Comparison of ENCODE assay signal across 26 cellular contexts in the genomic region with DNA sequence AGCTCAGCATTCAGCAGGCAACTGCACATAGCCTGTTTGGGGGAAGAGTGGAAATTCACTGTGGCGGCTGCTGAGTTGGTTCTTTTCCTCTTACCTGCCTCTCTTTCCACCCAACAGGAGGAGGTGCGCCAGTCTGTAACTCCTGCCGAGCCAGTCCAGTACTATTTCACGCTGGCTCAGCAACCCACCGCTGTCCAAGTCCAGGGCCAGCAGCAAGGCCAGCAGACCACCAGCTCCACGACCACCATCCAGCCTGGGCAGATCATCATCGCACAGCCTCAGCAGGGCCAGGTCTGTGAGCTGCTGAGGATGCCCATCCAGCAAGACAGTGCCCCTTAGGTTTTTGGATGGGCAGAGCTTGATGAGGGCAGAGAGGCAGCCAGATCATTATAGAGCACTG. TPM values are rescaled to one million over a fixed set of nuclear protein-coding genes. Genes with fewer than 3 reads are reported as not detected.
DNase-seq lines count a peak whose midpoint lies in the region; ATAC-seq, FAIRE-seq and TF ChIP-seq lines count a peak whose summit lies in the region.
"Had no signal": no experiment of that assay in that cellular context is flagged by ENCODE, and none has a peak within 500 bp of the region (broad histone marks: within the 10 kb centered on the region; RNA-seq: fewer than 3 reads in every experiment).

No MANE protein-coding gene starts in this region.

- no peak overlapping the region for H3K27ac Mint-ChIP-seq in activated CD4-positive, alpha-beta T cell treated with anti-CD3 and anti-CD28 coated beads for 36 hours

- H3K27ac ChIP-seq in cardiac muscle cell (peak overlapping the region; percentile 49), right cardiac atrium (ENCODE audit: low read length) (no peak overlapping the region), HepG2 (ENCODE audit: extremely low read length, insufficient read depth, low read length) (peak overlapping the region; percentile 89), parathyroid adenoma (no peak overlapping the region), transverse colon (peak overlapping the region; percentile 3 to 56 (median 36))
- H3K27ac ChIP-seq: HL-60 had no signal

- peaks cover 2% of the 10 kb centered on the region for H3K79me2 ChIP-seq in HepG2 (ENCODE audit: insufficient read depth, low read length)
- peaks cover 3% of the 10 kb centered on the region for H3K79me2 ChIP-seq in parathyroid adenoma

- no peak overlapping the region for H2AFZ ChIP-seq in HepG2 (ENCODE audit: low read length)
- H2AFZ ChIP-seq in parathyroid adenoma: no peak overlapping the region

- TF ChIP-seq POLR2A in HepG2 (IDR thresholded peaks at IDR 0.05; ENCODE audit: insufficient read depth in 1 of 2, low read depth in 2 of 2, low read length in 2 of 2) (no peak), transverse colon (IDR thresholded peaks at IDR 0.05) (no peak)

- DNase-seq in cardiac muscle cell (ENCODE audit: low read depth in 1 of 2, low spot score in 1 of 2) (no peak), right cardiac atrium (no peak), HepG2 (ENCODE audit: low spot score) (no peak), transverse colon (no peak), SIG-M5 (lab: John Stamatoyannopoulos, UW) (no peak), AG08395 (ENCODE audit: low spot score) (no peak)
- DNase-seq in activated CD4-positive, alpha-beta T cell treated with anti-CD3 and anti-CD28 coated beads for 36 hours: no peak
- DNase-seq: 8988T, ACHN, Calu3, DMS79 treated with DMSO at 0.1 percent for 48 hours, GF-D8, GOT3, HCEC 1CT, MV-4-11, NCI-H1105, NCI-H1436 treated with DMSO at 0.1 percent for 48 hours, NCI-H187 treated with DMSO at 0.1 percent for 48 hours, NCI-H446, NCI-H524 treated with DMSO at 0.1 percent for 48 hours, NCI-H774 had no signal

- TF ChIP-seq RAD21 in HepG2 (CRISPR knock-in tag; IDR thresholded peaks at IDR 0.05): no peak

- TF ChIP-seq CTCF in cardiac muscle cell (IDR thresholded peaks at IDR 0.05; ENCODE audit: low read depth, low read length) (no peak), HepG2 (CRISPR knock-in tag; IDR thresholded peaks at IDR 0.05) (no peak), parathyroid adenoma (IDR thresholded peaks at IDR 0.05) (no peak), transverse colon (IDR thresholded peaks at IDR 0.05) (no peak)

- no peaks in the 10 kb centered on the region for H3K27me3 ChIP-seq in cardiac muscle cell
- no peaks in the 10 kb centered on the region for H3K27me3 ChIP-seq in right cardiac atrium (ENCODE audit: control insufficient read depth, insufficient read depth)
- no peaks in the 10 kb centered on the region for H3K27me3 ChIP-seq in HepG2 (ENCODE audit: control insufficient read depth in 1 of 2, insufficient read depth in 2 of 2, low read length in 2 of 2)
- no peaks in the 10 kb centered on the region for H3K27me3 ChIP-seq in parathyroid adenoma (ENCODE audit: control insufficient read depth, insufficient read depth, low read length)
- no peaks in the 10 kb centered on the region for H3K27me3 ChIP-seq in transverse colon

- POLR2A ChIA-PET in HepG2 (lab: Yijun Ruan, JAX): interaction anchor here (1.0 to 4.6 kb wide), 9 partner anchors 8 to 67 kb away, joined by 3 to 91 read pairs (median 9); a partner anchor contains a TSS
- POLR2A ChIA-PET in activated CD4-positive, alpha-beta T cell treated with anti-CD3 and anti-CD28 coated beads for 36 hours (lab: Charles Lee): interaction anchor here (1.1 kb wide), 1 partner anchor 20 kb away, joined by 3 read pairs; no protein-coding TSS in a partner anchor

- 93% methylated on average over 7 of the region's 7 CpGs for WGBS in right cardiac atrium
- 92% methylated on average over 6 of the region's 7 CpGs for whole genome bisulfite sequencing in HepG2 (ENCODE audit: low lambda C conversion rate)
- WGBS in transverse colon (ENCODE audit: low coverage in 1 of 2), 2 donors: 96 to 100% methylated on average over 1 to 7 of the region's 7 CpGs

- no peak overlapping the region for H3K4me3 Mint-ChIP-seq in activated CD4-positive, alpha-beta T cell treated with anti-CD3 and anti-CD28 coated beads for 36 hours

- no peaks in the 10 kb centered on the region for H3K9me3 Mint-ChIP-seq in activated CD4-positive, alpha-beta T cell treated with anti-CD3 and anti-CD28 coated beads for 36 hours (ENCODE audit: low read depth)

- TF ChIP-seq EP300 in HepG2 (IDR thresholded peaks at IDR 0.05; ENCODE audit: low read depth in 2 of 2, low read length in 2 of 2): no peak
- TF ChIP-seq EP300 in HepG2 (CRISPR knock-in tag; IDR thresholded peaks at IDR 0.05; ENCODE audit: borderline replicate concordance): no peak
- TF ChIP-seq EP300 in transverse colon (IDR thresholded peaks at IDR 0.05; ENCODE audit: low read depth): no peak

- H3K36me3 Mint-ChIP-seq in activated CD4-positive, alpha-beta T cell treated with anti-CD3 and anti-CD28 coated beads for 36 hours (ENCODE audit: low read depth): peaks cover 47% of the 10 kb centered on the region

- TSS peak; percentile 96 for BruUV-seq in HepG2 (replicated peaks; lab: Mats Ljungman, UMichigan)

- H3K4me3 ChIP-seq in cardiac muscle cell (no peak overlapping the region), right cardiac atrium (ENCODE audit: low read length) (no peak overlapping the region), HepG2 (replicated peaks in 1 of 3; ENCODE audit: insufficient read depth in 1 of 3, low read depth in 2 of 3, low read length in 3 of 3) (peak overlapping the region in 1 of 3 experiments; percentile 1; a peak in 1 of 6 replicates), parathyroid adenoma (ENCODE audit: low read depth, low read length) (no peak overlapping the region), transverse colon (no peak overlapping the region)
- H3K4me3 ChIP-seq: K562 had no signal

- H3K4me1 ChIP-seq in cardiac muscle cell (ENCODE audit: low read depth) (no peaks in the 10 kb centered on the region), right cardiac atrium (ENCODE audit: control insufficient read depth, insufficient read depth, low read length) (peaks cover 3% of the 10 kb centered on the region), HepG2 (ENCODE audit: insufficient read depth, low read length) (peaks cover 54% of the 10 kb centered on the region), parathyroid adenoma (peaks cover 3% of the 10 kb centered on the region), transverse colon (no peaks in the 10 kb centered on the region)

- H3K27me3 Mint-ChIP-seq in activated CD4-positive, alpha-beta T cell treated with anti-CD3 and anti-CD28 coated beads for 36 hours: no peaks in the 10 kb centered on the region

- no peaks in the 10 kb centered on the region for H4K20me1 ChIP-seq in HepG2 (ENCODE audit: insufficient read depth, low read length)

- peaks cover 17% of the 10 kb centered on the region for H3K4me1 Mint-ChIP-seq in activated CD4-positive, alpha-beta T cell treated with anti-CD3 and anti-CD28 coated beads for 36 hours

- H3K36me3 ChIP-seq in cardiac muscle cell (peaks cover 88% of the 10 kb centered on the region), HepG2 (replicated peaks in 1 of 2; ENCODE audit: control insufficient read depth in 1 of 2, insufficient read depth in 2 of 2, low read length in 2 of 2) (peaks cover 24 to 74% of the 10 kb centered on the region in 2 experiments), parathyroid adenoma (ENCODE audit: control insufficient read depth, insufficient read depth, low read length) (no peaks in the 10 kb centered on the region), transverse colon (peaks cover 0 to 44% (median 20%) of the 10 kb centered on the region in 4 donors)

- in situ Hi-C loops in HepG2 (cut with HindIII; ENCODE audit: extremely low pct_ligation_motif_present, low pct_unique_long_range_greater_than_20kb): no loop called here
- in situ Hi-C loops in transverse colon (cut with MboI; ENCODE audit: low pct_ligation_motif_present in 1 of 4, low pct_unique_long_range_greater_than_20kb in 1 of 4, low sequenced_read_pairs in 3 of 4): no loop called here

- H3K9me3 ChIP-seq in cardiac muscle cell (ENCODE audit: low read depth): no peaks in the 10 kb centered on the region
- no peaks in the 10 kb centered on the region for H3K9me3 ChIP-seq in right cardiac atrium (ENCODE audit: control insufficient read depth, low read length)
- H3K9me3 ChIP-seq in HepG2 (ENCODE audit: low read length): no peaks in the 10 kb centered on the region
- no peaks in the 10 kb centered on the region for H3K9me3 ChIP-seq in parathyroid adenoma (ENCODE audit: control insufficient read depth, low read length)
- H3K9me3 ChIP-seq in transverse colon: no peaks in the 10 kb centered on the region

- H3K4me2 ChIP-seq in HepG2 (ENCODE audit: low read depth, low read length) (peak overlapping the region; percentile 64), parathyroid adenoma (ENCODE audit: low read length) (peak overlapping the region; percentile 38)

- intact Hi-C loops in right cardiac atrium (cut with DNase I) (no loop called here), HepG2 (cut with micrococcal nuclease; ENCODE audit: unreplicated experiment) (loop anchor here (5.0 kb wide), 1 partner anchor 66 kb away; a partner anchor contains a TSS), transverse colon (cut with DNase I; ENCODE audit: low total_unique reads) (no loop called here)
- intact Hi-C loops in activated CD4-positive, alpha-beta T cell treated with anti-CD3 and anti-CD28 coated beads for 36 hours (cut with DNase I, micrococcal nuclease): no loop called here

- FAIRE-seq in HepG2 (lab: Jason Lieb, UNC): no peak
- FAIRE-seq: K562, RCC 7860 had no signal

- ATAC-seq in right cardiac atrium (no peak), HepG2 (peak; percentile 40)
- ATAC-seq in activated CD4-positive, alpha-beta T cell treated with anti-CD3 and anti-CD28 coated beads for 36 hours: no peak
- ATAC-seq: K562 had no signal

- peak overlapping the region; percentile 57 for H3K9ac ChIP-seq in HepG2 (ENCODE audit: insufficient read depth, low read depth, low read length)
- no peak overlapping the region for H3K9ac ChIP-seq in parathyroid adenoma

- CTCF ChIA-PET in HepG2 (lab: Yijun Ruan, JAX; ENCODE audit: low intra/inter-chr PET ratio, low total read pairs): no interaction called here
- CTCF ChIA-PET in activated CD4-positive, alpha-beta T cell treated with anti-CD3 and anti-CD28 coated beads for 36 hours (lab: Charles Lee): interaction anchor here (1.5 to 6.3 kb wide), 2 partner anchors 11 to 14 kb away, joined by 3 to 48 read pairs; no protein-coding TSS in a partner anchor

RNA-seq across cellular contexts. Expression of a gene that starts 25.6 kb away (rescaled TPM):
- total RNA-seq in cardiac muscle cell (1.3 and 3.7 TPM in 2 replicates), right cardiac atrium (1 to 10 TPM in 2 of 4 donors, under 1 TPM in 2; 0.71 to 1.8 (median 1.00) TPM), HepG2 (2016; rRNA removed; fragmentation: Illumina TruSeq; extraction: Trizol) (0.02 TPM in 1 of 2 replicates, not detected in the other), transverse colon (10 to 100 TPM in 1 of 4 donors, 1 to 10 TPM in 3; 3.1 to 33.7 (median 3.6) TPM)
- polyA plus RNA-seq in cardiac muscle cell (0.13 and 1.0 TPM in 2 replicates), right cardiac atrium (0.88 TPM), HepG2 (2011; rRNA removed) (0.03 and 0.09 TPM in 2 replicates)
- total RNA-seq in HepG2 (2016; cell fraction: cytosol; rRNA removed; fragmentation: Illumina TruSeq; extraction: Trizol; ENCODE audit: low read depth): not detected in 2 replicates
- not detected in 2 replicates for total RNA-seq in HepG2 (2016; cell fraction: insoluble cytoplasmic fraction; rRNA removed; fragmentation: Illumina TruSeq; extraction: Trizol)
- not detected in 2 replicates for total RNA-seq in HepG2 (2016; cell fraction: membrane; rRNA removed; fragmentation: Illumina TruSeq; extraction: Trizol)
- total RNA-seq in HepG2 (2016; cell fraction: nucleus; rRNA removed; fragmentation: Illumina TruSeq; extraction: Trizol): not detected in 2 replicates
- polyA plus RNA-seq in HepG2 (2011; cell fraction: cytosol; rRNA removed): 0.03 and 0.05 TPM in 2 replicates
- 0.40 and 0.48 TPM in 2 replicates for polyA plus RNA-seq in HepG2 (2011; cell fraction: nucleus; rRNA removed)
- polyA plus RNA-seq in HepG2 (2012): 0.04 and 0.12 TPM in 2 replicates
- polyA plus RNA-seq in HepG2 (2016; cell fraction: cytosol; fragmentation: Illumina TruSeq; extraction: Trizol; ENCODE audit: low read depth): not detected in 2 replicates
- not detected in 2 replicates for polyA plus RNA-seq in HepG2 (2016; cell fraction: insoluble cytoplasmic fraction; fragmentation: Illumina TruSeq; extraction: Trizol; ENCODE audit: low read depth)
- polyA plus RNA-seq in HepG2 (2016; cell fraction: membrane; fragmentation: Illumina TruSeq; extraction: Trizol; ENCODE audit: low read depth): 0.06 TPM in 1 of 2 replicates, not detected in the other
- 0.19 and 0.45 TPM in 2 replicates for polyA plus RNA-seq in HepG2 (2016; cell fraction: nucleus; fragmentation: Illumina TruSeq; extraction: Trizol; ENCODE audit: insufficient read depth, low read depth)
- polyA minus RNA-seq in HepG2 (2011; rRNA and poly(A)+ RNA removed; ENCODE audit: low replicate concordance): 0.08 and 0.12 TPM in 2 replicates
- polyA minus RNA-seq in HepG2 (2011; cell fraction: cytosol; rRNA and poly(A)+ RNA removed): not detected in 2 replicates
- polyA minus RNA-seq in HepG2 (2011; cell fraction: nucleus; rRNA and poly(A)+ RNA removed): not detected in 2 replicates
- under 1 TPM; 0.43 to 0.58 TPM for total RNA-seq in activated CD4-positive, alpha-beta T cell treated with anti-CD3 and anti-CD28 coated beads for 36 hours
- total RNA-seq: MCF 10A had no signal

Comparison
In these comparisons a context has a peak if more than half of its experiments do, and no peak if none do; other contexts are left out.
1. H3K27ac ChIP-seq: peak in cardiac muscle cell (single experiment), HepG2 (single experiment) and transverse colon (4 of 4); none in right cardiac atrium (single experiment) and parathyroid adenoma (single experiment).